ENCODE assay signal across 8 cellular contexts in the genomic region with DNA sequence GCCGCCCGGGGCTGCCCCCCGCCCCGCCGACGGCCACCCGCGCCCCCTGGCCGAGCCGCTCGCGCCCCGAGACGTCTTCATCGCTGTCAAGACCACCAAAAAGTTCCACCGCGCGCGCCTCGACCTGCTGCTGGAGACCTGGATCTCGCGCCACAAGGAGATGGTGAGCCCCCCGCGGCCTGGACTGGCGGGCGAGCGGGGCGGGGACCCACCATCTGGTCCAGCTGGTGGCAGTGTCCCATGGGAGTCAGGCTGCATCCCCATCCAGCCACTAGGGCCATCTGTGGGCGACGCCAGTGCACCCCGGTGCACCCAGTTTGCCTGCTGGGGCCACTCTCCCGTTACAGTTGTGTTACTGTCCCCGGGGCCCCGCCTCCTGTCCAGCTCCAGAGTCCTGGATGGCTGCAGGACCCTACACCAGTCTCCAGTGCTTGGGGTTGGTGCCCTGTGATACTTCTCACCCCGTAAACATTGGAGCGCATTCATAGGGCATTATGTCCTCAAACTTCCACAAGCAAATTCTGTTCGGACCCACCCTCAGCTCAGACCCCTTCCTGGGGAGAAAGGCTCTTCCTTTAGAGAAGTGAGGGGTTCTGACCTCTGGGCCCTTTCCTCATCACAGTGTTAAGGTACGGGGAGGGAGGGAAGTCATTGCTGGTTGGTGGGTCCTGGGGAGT. TPM values are rescaled to one million over a fixed set of nuclear protein-coding genes. Genes with fewer than 3 reads are reported as not detected.
A peak's percentile ranks its signal among the peaks of the same experiment; 100 is the strongest.
DNase-seq lines count a peak whose midpoint lies in the region; ATAC-seq and TF ChIP-seq lines count a peak whose summit lies in the region.

No MANE protein-coding gene starts in this region.

- H2AFZ ChIP-seq in Loucy (ENCODE audit: low read length) = no peak overlapping the region

- no peaks in the 10 kb centered on the region for H3K9me3 Mint-ChIP-seq in activated naive CD8-positive, alpha-beta T cell treated with anti-CD3 and anti-CD28 coated beads, Interleukin-2, amount 50 U/mL, for 24 hours

- TF ChIP-seq POLR2A in suprapubic skin (IDR thresholded peaks at IDR 0.05) = no peak

- TF ChIP-seq EP300 in suprapubic skin (IDR thresholded peaks at IDR 0.05) = no peak

- no peaks in the 10 kb centered on the region for H3F3A ChIP-seq in Loucy (ENCODE audit: low read depth)

- H3K9me2 ChIP-seq in Loucy (replicated peaks; ENCODE audit: low read depth, low read length) = no peaks in the 10 kb centered on the region

- peaks cover 48% of the 10 kb centered on the region for H3K4me1 Mint-ChIP-seq in activated naive CD8-positive, alpha-beta T cell treated with anti-CD3 and anti-CD28 coated beads, Interleukin-2, amount 50 U/mL, for 24 hours

- H3K4me1 ChIP-seq in Loucy (ENCODE audit: insufficient read depth, low read length, poor library complexity, severe bottlenecking) (peaks cover 47% of the 10 kb centered on the region), suprapubic skin (peaks cover 72% of the 10 kb centered on the region)

- ATAC-seq in activated naive CD8-positive, alpha-beta T cell treated with anti-CD3 and anti-CD28 coated beads, Interleukin-2, amount 50 U/mL, for 24 hours = no peak
- ATAC-seq in GM21515 (IDR thresholded peaks at IDR 0.05; ENCODE audit: unreplicated experiment) = no peak
- ATAC-seq in GM18907 (IDR thresholded peaks at IDR 0.05; ENCODE audit: unreplicated experiment) = no peak

- peak overlapping the region; percentile 63 for H3K4me2 ChIP-seq in Loucy (ENCODE audit: low read depth, low read length, poor library complexity, severe bottlenecking)

- WGBS in suprapubic skin = no CpG with 5 or more reads among the region's 38 CpGs

- peak overlapping the region; percentile 79 for H3K27ac Mint-ChIP-seq in activated naive CD8-positive, alpha-beta T cell treated with anti-CD3 and anti-CD28 coated beads, Interleukin-2, amount 50 U/mL, for 24 hours

- peak overlapping the region; percentile 89 for H3K4me3 Mint-ChIP-seq in activated naive CD8-positive, alpha-beta T cell treated with anti-CD3 and anti-CD28 coated beads, Interleukin-2, amount 50 U/mL, for 24 hours

- H3K4me3 ChIP-seq in Loucy (ENCODE audit: low read length, poor library complexity, severe bottlenecking) = peak overlapping the region; percentile 72
- H3K4me3 ChIP-seq in suprapubic skin = peak overlapping the region; percentile 64

- TF ChIP-seq CTCF in Loucy (conservative IDR thresholded peaks at IDR 0.05; ENCODE audit: low read length) (no peak), suprapubic skin (IDR thresholded peaks at IDR 0.05) (no peak)

- no peak overlapping the region for H3K9ac ChIP-seq in Loucy (ENCODE audit: low read depth, low read length, poor library complexity, severe bottlenecking)

- peak; percentile 29 for DNase-seq in NCI-H2227 (lab: John Stamatoyannopoulos, UW; ENCODE audit: unreplicated experiment)
- no peak for DNase-seq in NCI-H2227 treated with DMSO at 0.1 percent for 48 hours (lab: John Stamatoyannopoulos, UW)
- DNase-seq in activated naive CD8-positive, alpha-beta T cell treated with anti-CD3 and anti-CD28 coated beads, Interleukin-2, amount 50 U/mL, for 24 hours = peak; percentile 44
- DNase-seq in kidney tubule cell (ENCODE audit: low spot score) = peak; percentile 37
- no peak for DNase-seq in suprapubic skin (ENCODE audit: low spot score in 2 of 2)

- no peaks in the 10 kb centered on the region for H3K27me3 Mint-ChIP-seq in activated naive CD8-positive, alpha-beta T cell treated with anti-CD3 and anti-CD28 coated beads, Interleukin-2, amount 50 U/mL, for 24 hours

- H3K79me2 ChIP-seq in Loucy (ENCODE audit: insufficient read depth, low read length) = no peaks in the 10 kb centered on the region

- H3K9me3 ChIP-seq in Loucy (ENCODE audit: insufficient read depth, low read depth, low read length) = no peaks in the 10 kb centered on the region
- no peaks in the 10 kb centered on the region for H3K9me3 ChIP-seq in suprapubic skin

- peak overlapping the region; percentile 90 for H3K27ac ChIP-seq in suprapubic skin

- H3K36me3 ChIP-seq in Loucy (ENCODE audit: insufficient read depth, low read length) = no peaks in the 10 kb centered on the region
- H3K36me3 ChIP-seq in suprapubic skin = no peaks in the 10 kb centered on the region

- H3K27me3 ChIP-seq in Loucy (ENCODE audit: insufficient read depth, low read length, poor library complexity, severe bottlenecking) (no peaks in the 10 kb centered on the region), suprapubic skin (peaks cover 7% of the 10 kb centered on the region)

- no peaks in the 10 kb centered on the region for H4K20me1 ChIP-seq in Loucy (ENCODE audit: insufficient read depth, low read length, poor library complexity, severe bottlenecking)

- peaks cover 2% of the 10 kb centered on the region for H3K36me3 Mint-ChIP-seq in activated naive CD8-positive, alpha-beta T cell treated with anti-CD3 and anti-CD28 coated beads, Interleukin-2, amount 50 U/mL, for 24 hours (ENCODE audit: low read depth)

RNA-seq across cellular contexts. Expression of a gene that starts 0.7 kb away (rescaled TPM):
- total RNA-seq in suprapubic skin = 100 to 1,000 TPM; 105 to 198 (median 150) TPM

RNA-seq across cellular contexts. Expression of a gene that starts 35.1 kb away (rescaled TPM):
- total RNA-seq in suprapubic skin = 10 to 100 TPM; 51.5 to 79.3 (median 63.3) TPM

RNA-seq across cellular contexts. Expression of a gene that starts 38.5 kb away (rescaled TPM):
- 10 to 100 TPM; 10.1 to 18.8 (median 15.7) TPM for total RNA-seq in suprapubic skin

RNA-seq across cellular contexts. Expression of a gene that starts 44.1 kb away (rescaled TPM):
- total RNA-seq in suprapubic skin = not detected

Comparison
In these comparisons a context has a peak if more than half of its experiments do, and no peak if none do; other contexts are left out.
1. DNase-seq: peak in NCI-H2227 (single experiment), activated naive CD8-positive, alpha-beta T cell treated with anti-CD3 and anti-CD28 coated beads, Interleukin-2, amount 50 U/mL, for 24 hours (single experiment) and kidney tubule cell (single experiment); none in NCI-H2227 treated with DMSO at 0.1 percent for 48 hours (single experiment) and suprapubic skin (0 of 2).